ENCODE assay signal across 31 cellular contexts in genomic region chr4:73715659-73716058, GRCh38. TPM values are rescaled to one million over a fixed set of nuclear protein-coding genes. Genes with fewer than 3 reads are reported as not detected.
"Had no signal": no experiment of that assay in that cellular context is flagged by ENCODE, and none has a peak within 500 bp of the region (broad histone marks: within the 10 kb centered on the region; RNA-seq: fewer than 3 reads in every experiment).

No MANE protein-coding gene starts in this region.

- H3K9me3 ChIP-seq: MG63, Peyer's patch, SJSA1 had no signal

- ATAC-seq: activated naive CD4-positive, alpha-beta T cell treated with anti-CD3 and anti-CD28 coated beads, Interleukin-2, amount 50 U/mL, for 72 hours; activated naive CD8-positive, alpha-beta T cell treated with anti-CD3 and anti-CD28 coated beads, Interleukin-2, amount 50 U/mL, for 24 hours; activated T-cell treated with anti-CD3 and anti-CD28 coated beads, Interleukin-2, amount 50 U/mL, for 4 hours; T-helper 17 cell; WTC11 had no signal

- H3K9me3 Mint-ChIP-seq: activated CD4-positive, alpha-beta memory T cell treated with anti-CD3 and anti-CD28 coated beads for 36 hours; activated CD4-positive, alpha-beta T cell treated with anti-CD3 and anti-CD28 coated beads, Interleukin-2, amount 10 ng/mL, durations not matched to agents 24 days and 14 days; activated naive CD8-positive, alpha-beta T cell treated with anti-CD3 and anti-CD28 coated beads, Interleukin-2, amount 50 U/mL, for 24 hours; activated T-cell treated with anti-CD3 and anti-CD28 coated beads, Interleukin-2, amount 50 U/mL, for 4 hours; brain; WTC11 had no signal

- FAIRE-seq: astrocyte had no signal

- H3K36me3 ChIP-seq: MG63, Peyer's patch, SJSA1 had no signal

- H3K4me1 ChIP-seq: Peyer's patch had no signal

- H3K36me3 Mint-ChIP-seq: activated CD4-positive, alpha-beta memory T cell treated with anti-CD3 and anti-CD28 coated beads for 36 hours; activated naive CD4-positive, alpha-beta T cell treated with anti-CD3 and anti-CD28 coated beads, Interleukin-2, amount 50 U/mL, for 72 hours; brain; WTC11 had no signal

- H3K27me3 Mint-ChIP-seq: activated CD4-positive, alpha-beta memory T cell treated with anti-CD3 and anti-CD28 coated beads for 36 hours; activated CD4-positive, alpha-beta T cell treated with anti-CD3 and anti-CD28 coated beads, Interleukin-2, amount 10 ng/mL, durations not matched to agents 24 days and 14 days; activated naive CD8-positive, alpha-beta T cell treated with anti-CD3 and anti-CD28 coated beads, Interleukin-2, amount 50 U/mL, for 24 hours; central memory CD8-positive, alpha-beta T cell had no signal

- H3K27me3 ChIP-seq: MG63, Peyer's patch, SJSA1 had no signal

- H3K4me3 ChIP-seq: MG63, Peyer's patch, SJSA1 had no signal

- H3K27ac Mint-ChIP-seq: activated CD4-positive, alpha-beta memory T cell treated with anti-CD3 and anti-CD28 coated beads for 36 hours; activated CD4-positive, alpha-beta T cell treated with anti-CD3 and anti-CD28 coated beads, Interleukin-2, amount 10 ng/mL, durations not matched to agents 24 days and 14 days; activated naive CD4-positive, alpha-beta T cell treated with anti-CD3 and anti-CD28 coated beads, Interleukin-2, amount 50 U/mL, for 72 hours; activated naive CD8-positive, alpha-beta T cell treated with anti-CD3 and anti-CD28 coated beads, Interleukin-2, amount 50 U/mL, for 24 hours; brain; T-helper 17 cell; WTC11 had no signal

- H3K4me3 Mint-ChIP-seq: activated CD4-positive, alpha-beta memory T cell treated with anti-CD3 and anti-CD28 coated beads for 36 hours; activated CD4-positive, alpha-beta T cell treated with anti-CD3 and anti-CD28 coated beads, Interleukin-2, amount 10 ng/mL, durations not matched to agents 24 days and 14 days; activated naive CD8-positive, alpha-beta T cell treated with anti-CD3 and anti-CD28 coated beads, Interleukin-2, amount 50 U/mL, for 24 hours; activated T-cell treated with anti-CD3 and anti-CD28 coated beads, Interleukin-2, amount 50 U/mL, for 4 hours; brain; central memory CD8-positive, alpha-beta T cell; T-helper 17 cell; WTC11 had no signal

- H3K27ac ChIP-seq: Peyer's patch, RWPE1, SJSA1 had no signal

- DNase-seq: activated CD4-positive, alpha-beta memory T cell treated with anti-CD3 and anti-CD28 coated beads for 36 hours; activated CD4-positive, alpha-beta T cell treated with anti-CD3 and anti-CD28 coated beads for 1 hour; activated CD4-positive, alpha-beta T cell treated with anti-CD3 and anti-CD28 coated beads, Interleukin-2, amount 10 ng/mL, durations not matched to agents 24 days and 14 days; activated CD8-positive, alpha-beta memory T cell treated with anti-CD3 and anti-CD28 coated beads for 24 hours; activated effector memory CD4-positive, alpha-beta T cell treated with anti-CD3 and anti-CD28 coated beads, Interleukin-2, amount 50 U/mL, for 16 hours; activated naive CD4-positive, alpha-beta T cell treated with Interleukin-2 at 50 U/mL for 16 hours; activated naive CD8-positive, alpha-beta T cell treated with anti-CD3 and anti-CD28 coated beads, Interleukin-2, amount 50 U/mL, for 24 hours; activated T-cell treated with anti-CD3 and anti-CD28 coated beads, Interleukin-2, amount 50 U/mL, for 4 hours; amniotic stem cell; cortex of kidney; MG63; MV-4-11; NCI-H1092 treated with DMSO at 0.1 percent for 48 hours; NCI-H1436 treated with DMSO at 0.1 percent for 48 hours; NCI-H1930; NCI-H2107; NCI-H2227 treated with DMSO at 0.1 percent for 48 hours; NCI-H446 treated with DMSO at 0.1 percent for 48 hours; NCI-H748 treated with DMSO at 0.1 percent for 48 hours; Peyer's patch; SHP77; T-helper 17 cell; T-helper 9 cell had no signal

- H3K4me1 Mint-ChIP-seq: activated naive CD8-positive, alpha-beta T cell treated with anti-CD3 and anti-CD28 coated beads, Interleukin-2, amount 50 U/mL, for 24 hours; brain; central memory CD8-positive, alpha-beta T cell; T-helper 17 cell had no signal

RNA-seq across cellular contexts. Expression of gene CXCL8, which starts 24.7 kb away (rescaled TPM):
- total RNA-seq: OCI-LY7, WTC11 had no signal
